16 cellular contexts compared by ENCODE assay signal in genomic region chr7:44187636-44188416, GRCh38. TPM values are rescaled to one million over a fixed set of nuclear protein-coding genes. Genes with fewer than 3 reads are reported as not detected.
"Had no signal": no experiment of that assay in that cellular context is flagged by ENCODE, and none has a peak within 500 bp of the region (broad histone marks: within the 10 kb centered on the region; RNA-seq: fewer than 3 reads in every experiment).

No MANE protein-coding gene starts in this region.

- H3K36me3 Mint-ChIP-seq: activated naive CD8-positive, alpha-beta T cell treated with anti-CD3 and anti-CD28 coated beads for 36 hours had no signal

- H3K27ac ChIP-seq: prostate gland, sigmoid colon, thoracic aorta, vagina had no signal

- H3K27ac Mint-ChIP-seq: activated CD4-positive, alpha-beta T cell treated with anti-CD3 and anti-CD28 coated beads for 36 hours; activated CD8-positive, alpha-beta T cell treated with anti-CD3 and anti-CD28 coated beads for 36 hours; activated naive CD8-positive, alpha-beta T cell treated with anti-CD3 and anti-CD28 coated beads for 36 hours; activated T-cell treated with anti-CD3 and anti-CD28 coated beads, Interleukin-2, amount 50 U/mL, for 72 hours; memory B cell; stimulated activated naive CD8-positive, alpha-beta T cell treated with anti-CD3 and anti-CD28 coated beads, Interleukin-15, amount 100 ng/mL, for 72 hours had no signal

- H3K27me3 ChIP-seq: vagina had no signal

- H3K27me3 Mint-ChIP-seq: activated CD4-positive, alpha-beta T cell treated with anti-CD3 and anti-CD28 coated beads for 36 hours had no signal

- H3K9me3 ChIP-seq: prostate gland, sigmoid colon, thoracic aorta, vagina had no signal

- ATAC-seq: activated CD4-positive, alpha-beta T cell treated with anti-CD3 and anti-CD28 coated beads for 36 hours; activated CD8-positive, alpha-beta T cell treated with anti-CD3 and anti-CD28 coated beads for 36 hours; activated T-cell treated with anti-CD3 and anti-CD28 coated beads, Interleukin-2, amount 50 U/mL, for 72 hours; stimulated activated naive CD8-positive, alpha-beta T cell treated with anti-CD3 and anti-CD28 coated beads, Interleukin-15, amount 100 ng/mL, for 72 hours had no signal

- DNase-seq: activated CD4-positive, alpha-beta T cell treated with anti-CD3 and anti-CD28 coated beads for 36 hours; activated CD8-positive, alpha-beta memory T cell treated with anti-CD3 and anti-CD28 coated beads, Interleukin-2, amount 50 U/mL, for 4 hours; activated CD8-positive, alpha-beta T cell treated with anti-CD3 and anti-CD28 coated beads for 36 hours; activated gamma-delta T cell treated with Interleukin-2 at 50 U/mL for 16 hours; activated naive CD8-positive, alpha-beta T cell treated with anti-CD3 and anti-CD28 coated beads for 36 hours; activated T-cell treated with anti-CD3 and anti-CD28 coated beads, Interleukin-2, amount 50 U/mL, for 72 hours; foreskin melanocyte; sigmoid colon; stimulated activated CD4-positive, alpha-beta T cell treated with anti-CD3 and anti-CD28 coated beads, Interleukin-12 subunit alpha, Interleukin-12 subunit beta, amount 100 ng/mL, for 4 hours; stimulated activated CD4-positive, alpha-beta T cell treated with anti-CD3 and anti-CD28 coated beads, Interleukin-4, amount 100 ng/mL, for 1 hour; stimulated activated naive CD8-positive, alpha-beta T cell treated with anti-CD3 and anti-CD28 coated beads, Interleukin-15, amount 100 ng/mL, for 72 hours; T-helper 9 cell had no signal

- H3K4me1 ChIP-seq: prostate gland, sigmoid colon, vagina had no signal

- H3K4me3 Mint-ChIP-seq: activated CD4-positive, alpha-beta T cell treated with anti-CD3 and anti-CD28 coated beads for 36 hours; activated CD8-positive, alpha-beta T cell treated with anti-CD3 and anti-CD28 coated beads for 36 hours; activated naive CD8-positive, alpha-beta T cell treated with anti-CD3 and anti-CD28 coated beads for 36 hours; activated T-cell treated with anti-CD3 and anti-CD28 coated beads, Interleukin-2, amount 50 U/mL, for 72 hours; memory B cell; stimulated activated naive CD8-positive, alpha-beta T cell treated with anti-CD3 and anti-CD28 coated beads, Interleukin-15, amount 100 ng/mL, for 72 hours had no signal

- H3K36me3 ChIP-seq: prostate gland, sigmoid colon, thoracic aorta, vagina had no signal

- H3K4me3 ChIP-seq: prostate gland, sigmoid colon, thoracic aorta, vagina had no signal

- H3K4me1 Mint-ChIP-seq: activated CD4-positive, alpha-beta T cell treated with anti-CD3 and anti-CD28 coated beads for 36 hours; activated naive CD8-positive, alpha-beta T cell treated with anti-CD3 and anti-CD28 coated beads for 36 hours; stimulated activated naive CD8-positive, alpha-beta T cell treated with anti-CD3 and anti-CD28 coated beads, Interleukin-15, amount 100 ng/mL, for 72 hours had no signal

- H3K9me3 Mint-ChIP-seq: activated naive CD8-positive, alpha-beta T cell treated with anti-CD3 and anti-CD28 coated beads for 36 hours; memory B cell had no signal

RNA-seq across cellular contexts. Expression of gene MYL7, which starts 46.7 kb away (rescaled TPM):
- total RNA-seq: activated CD4-positive, alpha-beta T cell treated with anti-CD3 and anti-CD28 coated beads for 36 hours; activated CD8-positive, alpha-beta T cell treated with anti-CD3 and anti-CD28 coated beads for 36 hours; activated naive CD8-positive, alpha-beta T cell treated with anti-CD3 and anti-CD28 coated beads for 36 hours; activated T-cell treated with anti-CD3 and anti-CD28 coated beads, Interleukin-2, amount 50 U/mL, for 72 hours; prostate gland; sigmoid colon; thoracic aorta; vagina had no signal
